In the genomic region with DNA sequence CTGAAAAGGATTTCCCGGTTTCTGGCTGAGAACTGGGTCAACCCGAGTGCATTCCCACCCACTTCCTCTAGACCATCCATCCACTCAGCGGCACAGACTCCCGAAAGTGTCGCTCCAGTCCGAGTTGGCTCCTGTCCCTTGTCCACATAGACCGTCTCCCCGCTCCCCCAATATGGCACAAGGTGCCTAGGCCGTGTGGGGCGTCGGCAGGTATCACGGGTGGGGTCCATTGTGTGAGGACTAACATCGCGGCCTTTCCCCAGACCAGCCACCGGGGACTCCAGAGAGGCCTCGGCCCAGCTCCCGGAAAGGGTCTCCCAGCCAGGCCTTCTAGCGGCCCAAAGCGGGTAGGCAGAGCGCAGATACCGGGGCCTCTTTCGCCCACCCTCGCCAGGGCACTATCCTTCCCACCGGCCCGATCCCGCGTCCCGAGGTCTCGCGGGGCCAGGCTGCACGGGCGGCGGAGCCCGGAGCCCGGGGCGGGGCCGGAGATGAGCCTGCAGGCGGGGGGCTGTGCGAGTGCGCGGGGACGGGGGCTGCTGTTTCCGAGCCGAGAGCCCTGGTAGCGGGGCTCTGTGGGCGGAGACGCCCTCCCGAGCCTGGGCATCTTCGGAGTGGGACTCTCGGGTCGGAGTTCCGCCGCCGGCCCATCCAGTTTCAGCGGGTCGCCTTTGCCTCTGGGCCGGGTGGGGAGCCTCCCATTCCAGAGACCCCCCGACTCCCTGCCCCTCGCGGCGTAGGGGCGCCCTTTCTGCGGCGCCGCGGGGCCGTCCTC, we compare ENCODE assay signal across 8 cellular contexts. TPM values are rescaled to one million over a fixed set of nuclear protein-coding genes. Genes with fewer than 3 reads are reported as not detected.
DNase-seq lines count a peak whose midpoint lies in the region; ATAC-seq and TF ChIP-seq lines count a peak whose summit lies in the region.

No MANE protein-coding gene starts in this region.

- TF ChIP-seq POLR2A in gastrocnemius medialis (IDR thresholded peaks at IDR 0.05), result peak in 1 of 2 donors; percentile 41

- H3K27ac ChIP-seq in brain microvascular endothelial cell (peak overlapping the region; percentile 42), gastrocnemius medialis (peak overlapping the region; percentile 78 to 87 (median 84))

- H3K9me3 ChIP-seq in iPS-15b (ENCODE audit: control insufficient read depth, insufficient read depth, low read length) (no peaks in the 10 kb centered on the region), gastrocnemius medialis (no peaks in the 10 kb centered on the region)

- H3K27ac Mint-ChIP-seq in CD14-positive monocyte, result peak overlapping the region in 3 of 7 donors; percentile 37 to 85 (median 61)

- peaks cover 15% of the 10 kb centered on the region for H3K4me1 Mint-ChIP-seq in CD14-positive monocyte

- H3K27me3 Mint-ChIP-seq in CD14-positive monocyte (ENCODE audit: low read depth in 3 of 3), result peaks cover 14 to 30% (median 23%) of the 10 kb centered on the region in 3 donors

- intact Hi-C loops in CD14-positive monocyte (cut with micrococcal nuclease) (no loop called here), gastrocnemius medialis (cut with DNase I; ENCODE audit: low total_unique reads) (no loop called here)

- H3K4me3 ChIP-seq in brain microvascular endothelial cell (ENCODE audit: low read depth, low read length), result peak overlapping the region; percentile 65
- peak overlapping the region; percentile 73 for H3K4me3 ChIP-seq in iPS-15b (ENCODE audit: low read depth, low read length)
- peak overlapping the region; percentile 60 to 82 (median 75) for H3K4me3 ChIP-seq in gastrocnemius medialis

- H3K9ac ChIP-seq in iPS-15b (ENCODE audit: low read depth, low read length), result peak overlapping the region; percentile 70

- H3K4me1 ChIP-seq in iPS-15b (ENCODE audit: control insufficient read depth, insufficient read depth, low read length) (peaks cover 3% of the 10 kb centered on the region), gastrocnemius medialis (peaks cover 6 to 13% of the 10 kb centered on the region in 2 donors)

- in situ Hi-C loops in brain microvascular endothelial cell (cut with HindIII; ENCODE audit: low pct_ligation_motif_present, low sequenced_read_pairs) (no loop called here), gastrocnemius medialis (cut with MboI; ENCODE audit: low sequenced_read_pairs in 4 of 4) (loop anchor here in 2 of 4 donors (5.0 kb wide), 1 partner anchor 36 kb away; no protein-coding TSS in a partner anchor)

- DNase-seq in CD14-positive monocyte (ENCODE audit: low spot score) (no peak), NCI-H1092 treated with DMSO at 0.1 percent for 48 hours (lab: John Stamatoyannopoulos, UW) (peak; percentile 89), T-helper 2 cell (peak in 3 of 5 experiments; percentile 22 to 70 (median 53)), brain microvascular endothelial cell (peak; percentile 44), gastrocnemius medialis (peak in 1 of 2 donors; percentile 37)

- H3K36me3 ChIP-seq in brain microvascular endothelial cell (replicated peaks) (no peaks in the 10 kb centered on the region), iPS-15b (ENCODE audit: control insufficient read depth, insufficient read depth, low read length) (no peaks in the 10 kb centered on the region), gastrocnemius medialis (no peaks in the 10 kb centered on the region)

- no peaks in the 10 kb centered on the region for H3K27me3 ChIP-seq in brain microvascular endothelial cell (replicated peaks)
- no peaks in the 10 kb centered on the region for H3K27me3 ChIP-seq in iPS-15b (ENCODE audit: control insufficient read depth, insufficient read depth, low read length)
- H3K27me3 ChIP-seq in gastrocnemius medialis, result no peaks in the 10 kb centered on the region

- H3K9me3 Mint-ChIP-seq in CD14-positive monocyte, result peaks cover 0 to 2% (median 0%) of the 10 kb centered on the region in 7 donors

- no peaks in the 10 kb centered on the region for H3K36me3 Mint-ChIP-seq in CD14-positive monocyte

- TF ChIP-seq CTCF in CD14-positive monocyte (IDR thresholded peaks at IDR 0.05) (peak; percentile 33), brain microvascular endothelial cell (IDR thresholded peaks at IDR 0.05; ENCODE audit: low read depth, low read length, missing control alignments) (peak; percentile 62), gastrocnemius medialis (IDR thresholded peaks at IDR 0.05 in 4 of 5, conservative IDR thresholded peaks at IDR 0.05 in 1 of 5) (peak in 3 of 5 experiments; percentile 16 to 47 (median 31))

- H3K4me3 Mint-ChIP-seq in CD14-positive monocyte, result peak overlapping the region; percentile 86 to 95

- ATAC-seq in GM19467 (IDR thresholded peaks at IDR 0.05; ENCODE audit: unreplicated experiment), result peak; percentile 61
- ATAC-seq in gastrocnemius medialis, result peak; percentile 56 to 80
- ATAC-seq in HG03139 (IDR thresholded peaks at IDR 0.05; ENCODE audit: unreplicated experiment), result no peak

RNA-seq across cellular contexts. Expression of gene SERPINH1, which starts 21.1 kb away (rescaled TPM):
- polyA plus RNA-seq in CD14-positive monocyte, result 1 to 10 TPM; 1.6 to 2.1 TPM
- total RNA-seq in gastrocnemius medialis, result 10 to 100 TPM; 18.5 to 42.4 (median 34.8) TPM

RNA-seq across cellular contexts. Expression of gene GDPD5, which starts 57.4 kb away (rescaled TPM):
- polyA plus RNA-seq in CD14-positive monocyte, result 1 to 10 TPM; 4.9 to 7.6 TPM
- 10 to 100 TPM in 3 of 4 donors, 1 to 10 TPM in 1; 5.6 to 12.6 (median 11.2) TPM for total RNA-seq in gastrocnemius medialis
